Comparison of ENCODE assay signal across 15 cellular contexts in the genomic region with DNA sequence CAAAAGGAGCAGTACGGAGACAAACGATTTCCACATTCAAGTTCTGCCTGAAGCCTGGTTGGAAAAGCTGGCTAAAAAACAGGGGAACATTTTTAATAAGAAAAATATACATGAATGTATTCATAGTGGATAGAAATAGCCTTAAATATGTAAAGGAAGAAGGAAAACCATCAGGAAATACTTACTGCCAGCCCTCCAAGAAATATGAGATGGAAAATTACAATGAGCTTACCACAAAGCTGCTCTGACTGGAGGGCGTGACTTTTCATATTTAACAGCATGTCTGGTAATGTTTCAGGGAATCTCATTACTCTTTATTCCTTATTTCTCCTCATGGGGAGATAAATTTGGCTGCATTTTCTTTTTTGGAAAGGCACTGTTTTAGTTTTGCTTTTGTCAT.
DNase-seq lines count a peak whose midpoint lies in the region; ATAC-seq and TF ChIP-seq lines count a peak whose summit lies in the region.
"Had no signal": no experiment of that assay in that cellular context is flagged by ENCODE, and none has a peak within 500 bp of the region (broad histone marks: within the 10 kb centered on the region; RNA-seq: fewer than 3 reads in every experiment).

No MANE protein-coding gene starts in this region.

- H3K4me1 Mint-ChIP-seq in HFFc6 (ENCODE audit: low read depth) (peaks cover 53% of the 10 kb centered on the region), brain (peaks cover 47% of the 10 kb centered on the region)

- BruUV-seq in A673 (replicated peaks; lab: Mats Ljungman, UMichigan), result no TSS peak

- no peak for ATAC-seq in left colon

- intact Hi-C loops in A673 (cut with micrococcal nuclease; ENCODE audit: unreplicated experiment) (loop anchor here (5.0 kb wide), 1 partner anchor 74 kb away; a partner anchor contains a TSS), left colon (cut with DNase I, micrococcal nuclease) (no loop called here)

- H3K27ac Mint-ChIP-seq in HFFc6 (peak overlapping the region; percentile 68; the same call in 1 of the 2 replicates), brain (peak overlapping the region in 3 of 5 experiments; percentile 21 to 66 (median 45))
- H3K27ac Mint-ChIP-seq: activated naive CD8-positive, alpha-beta T cell had no signal

- peaks cover 64% of the 10 kb centered on the region for H3K4me1 ChIP-seq in A673 (ENCODE audit: insufficient read depth, low read length, poor library complexity, severe bottlenecking)

- H3K36me3 Mint-ChIP-seq in HFFc6 (ENCODE audit: low read depth), result no peaks in the 10 kb centered on the region
- H3K36me3 Mint-ChIP-seq in brain, result no peaks in the 10 kb centered on the region
- H3K36me3 Mint-ChIP-seq: activated naive CD8-positive, alpha-beta T cell had no signal

- no peaks in the 10 kb centered on the region for H3K9me3 ChIP-seq in A673 (ENCODE audit: low read depth, low read length, poor library complexity, severe bottlenecking)
- H3K9me3 ChIP-seq: colonic mucosa, MG63, thoracic aorta had no signal

- POLR2A ChIA-PET in A673 (lab: Charles Lee; ENCODE audit: low non-redundant PET), result interaction anchor here (0.6 kb wide), 1 partner anchor 19 kb away, joined by 3 read pairs; no protein-coding TSS in a partner anchor

- CTCF ChIA-PET in A673 (lab: Charles Lee), result no interaction called here

- no peak for TF ChIP-seq CTCF in A673 (conservative IDR thresholded peaks at IDR 0.05; ENCODE audit: low read depth, low read length)
- no peak for TF ChIP-seq CTCF in HFFc6 (IDR thresholded peaks at IDR 0.05)
- TF ChIP-seq CTCF in brain (conservative IDR thresholded peaks at IDR 0.05), result no peak

- H3K4me3 Mint-ChIP-seq in HFFc6, result peak overlapping the region; percentile 68
- peak overlapping the region in 1 of 5 experiments; percentile 21 for H3K4me3 Mint-ChIP-seq in brain
- H3K4me3 Mint-ChIP-seq: activated naive CD8-positive, alpha-beta T cell had no signal

- no peaks in the 10 kb centered on the region for H3K36me3 ChIP-seq in A673 (ENCODE audit: insufficient read depth, low read length, poor library complexity, severe bottlenecking)
- H3K36me3 ChIP-seq: colonic mucosa, MG63, thoracic aorta had no signal

- peak overlapping the region; percentile 30 for H3K4me3 ChIP-seq in A673 (ENCODE audit: low read depth, low read length, poor library complexity, severe bottlenecking)
- H3K4me3 ChIP-seq: colonic mucosa, MG63, thoracic aorta had no signal

- no peaks in the 10 kb centered on the region for H3K27me3 ChIP-seq in A673 (replicated peaks; ENCODE audit: insufficient read depth, low read depth, low read length, poor library complexity)
- H3K27me3 ChIP-seq: colonic mucosa, MG63 had no signal

- peak overlapping the region; percentile 83 for H3K27ac ChIP-seq in A673 (ENCODE audit: low read depth, low read length, poor library complexity, severe bottlenecking)
- H3K27ac ChIP-seq: colonic mucosa, thoracic aorta had no signal

- no peaks in the 10 kb centered on the region; the same call in 1 of the 2 replicates for H3K27me3 Mint-ChIP-seq in HFFc6 (ENCODE audit: insufficient read depth)
- H3K27me3 Mint-ChIP-seq in brain, result peaks cover 4% of the 10 kb centered on the region
- H3K27me3 Mint-ChIP-seq: activated naive CD8-positive, alpha-beta T cell had no signal

- DNase-seq in A673 (ENCODE audit: low spot score), result peak; percentile 46
- peak; percentile 17 for DNase-seq in HFFc6
- DNase-seq in iPS-NIHi11 (ENCODE audit: low spot score), result peak; percentile 23
- no peak for DNase-seq in SW 1271 (lab: John Stamatoyannopoulos, UW)
- DNase-seq in activated T-cell treated with anti-CD3 and anti-CD28 coated beads for 4 hours, result no peak
- no peak for DNase-seq in ureter (ENCODE audit: low spot score)
- no peak for DNase-seq in left colon
- DNase-seq: activated CD4-positive, CD25-positive, alpha-beta regulatory T cell; activated CD8-positive, alpha-beta memory T cell treated with anti-CD3 and anti-CD28 coated beads, Interleukin-2, amount 50 U/mL, for 48 hours; colonic mucosa; MG63; NCI-H2081 treated with DMSO at 0.1 percent for 48 hours had no signal

- H3K9me3 Mint-ChIP-seq in HFFc6, result no peaks in the 10 kb centered on the region
- H3K9me3 Mint-ChIP-seq in brain, result peaks cover 0 to 6% (median 0%) of the 10 kb centered on the region in 5 experiments

Comparison
In these comparisons a context has a peak if more than half of its experiments do, and no peak if none do; other contexts are left out.
1. DNase-seq: peak in A673 (single experiment), HFFc6 (single experiment) and iPS-NIHi11 (single experiment); none in SW 1271 (0 of 2), activated T-cell treated with anti-CD3 and anti-CD28 coated beads for 4 hours (single experiment), ureter (single experiment) and left colon (0 of 2).